In the genomic region with DNA sequence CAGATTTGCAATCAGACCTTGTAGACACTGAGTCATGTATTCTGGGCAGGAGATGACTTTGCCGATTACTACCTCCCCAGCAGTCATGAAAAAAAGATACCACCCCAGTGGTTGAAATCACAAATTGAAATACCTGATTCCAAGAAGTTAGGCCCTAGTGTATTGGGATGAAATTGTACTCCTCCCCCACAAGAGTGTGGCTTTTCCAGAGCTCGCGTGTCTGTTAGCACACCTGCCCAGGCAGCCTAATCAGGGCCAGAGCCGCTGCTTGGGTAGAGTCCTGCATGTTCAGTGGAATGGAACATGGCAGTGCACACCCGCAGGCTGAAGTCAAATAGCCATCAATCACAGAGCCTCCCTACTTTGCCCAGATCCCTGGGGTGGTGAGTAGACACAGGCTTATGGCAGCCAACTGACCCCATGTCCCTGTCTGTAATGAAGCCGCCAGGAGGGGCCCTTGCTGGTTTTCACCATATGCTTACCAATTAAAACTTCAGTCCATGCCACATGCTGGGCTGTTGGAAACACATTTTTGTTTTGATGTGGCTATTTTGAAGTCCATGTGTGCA, we compare ENCODE assay signal across 27 cellular contexts.
DNase-seq lines count a peak whose midpoint lies in the region; ATAC-seq and TF ChIP-seq lines count a peak whose summit lies in the region.
"Had no signal": no experiment of that assay in that cellular context is flagged by ENCODE, and none has a peak within 500 bp of the region (broad histone marks: within the 10 kb centered on the region; RNA-seq: fewer than 3 reads in every experiment).

No MANE protein-coding gene starts in this region.

- peaks cover 18% of the 10 kb centered on the region for H3K27me3 Mint-ChIP-seq in progenitor cell of endocrine pancreas

- no peaks in the 10 kb centered on the region for H3K27me3 ChIP-seq in kidney epithelial cell (ENCODE audit: control insufficient read depth, insufficient read depth, low read length)
- H3K27me3 ChIP-seq: pancreas had no signal

- H3K36me3 ChIP-seq in kidney epithelial cell (ENCODE audit: control insufficient read depth, insufficient read depth, low read length): peaks cover 2% of the 10 kb centered on the region
- H3K36me3 ChIP-seq: left ventricle myocardium inferior, pancreas, thoracic aorta had no signal

- no peak for ATAC-seq in HG03045 (IDR thresholded peaks at IDR 0.05; ENCODE audit: unreplicated experiment)
- ATAC-seq: activated CD8-positive, alpha-beta T cell treated with anti-CD3 and anti-CD28 coated beads, Interleukin-2, amount 10 ng/mL, durations not matched to agents 7 days and 5 days; esophagus mucosa; K562; natural killer cell treated with Interleukin-12 subunit alpha and Interleukin-12 subunit beta and Interleukin-15 and Interleukin-18, amount 100 ng/mL, for 72 hours; pancreas had no signal

- H3K36me3 Mint-ChIP-seq in progenitor cell of endocrine pancreas (ENCODE audit: insufficient read depth): no peaks in the 10 kb centered on the region
- H3K36me3 Mint-ChIP-seq: CD4-positive, CD25-positive, alpha-beta regulatory T cell; natural killer cell treated with Interleukin-12 subunit alpha and Interleukin-12 subunit beta and Interleukin-15 and Interleukin-18, amount 100 ng/mL, for 72 hours had no signal

- no peak overlapping the region for H3K27ac Mint-ChIP-seq in progenitor cell of endocrine pancreas
- H3K27ac Mint-ChIP-seq: activated CD8-positive, alpha-beta T cell treated with anti-CD3 and anti-CD28 coated beads, Interleukin-2, amount 10 ng/mL, durations not matched to agents 7 days and 5 days; CD4-positive, CD25-positive, alpha-beta regulatory T cell; natural killer cell treated with Interleukin-12 subunit alpha and Interleukin-12 subunit beta and Interleukin-15 and Interleukin-18, amount 100 ng/mL, for 72 hours had no signal

- H3K4me1 Mint-ChIP-seq in progenitor cell of endocrine pancreas (ENCODE audit: low read depth): peaks cover 1% of the 10 kb centered on the region
- H3K4me1 Mint-ChIP-seq: CD4-positive, CD25-positive, alpha-beta regulatory T cell had no signal

- TF ChIP-seq CTCF in AG10803 (conservative IDR thresholded peaks at IDR 0.05; ENCODE audit: low read length) (peak; percentile 20), kidney epithelial cell (IDR thresholded peaks at IDR 0.05; ENCODE audit: insufficient read depth, low read length, poor library complexity, severe bottlenecking) (no peak), progenitor cell of endocrine pancreas (IDR thresholded peaks at IDR 0.05; ENCODE audit: unreplicated experiment) (no peak)

- H3K4me3 Mint-ChIP-seq in progenitor cell of endocrine pancreas (ENCODE audit: low read depth): no peak overlapping the region
- H3K4me3 Mint-ChIP-seq: activated CD8-positive, alpha-beta T cell treated with anti-CD3 and anti-CD28 coated beads, Interleukin-2, amount 10 ng/mL, durations not matched to agents 7 days and 5 days; CD4-positive, CD25-positive, alpha-beta regulatory T cell; natural killer cell treated with Interleukin-12 subunit alpha and Interleukin-12 subunit beta and Interleukin-15 and Interleukin-18, amount 100 ng/mL, for 72 hours had no signal

- H3K4me3 ChIP-seq in AG10803 (ENCODE audit: low read length) (no peak overlapping the region), kidney epithelial cell (ENCODE audit: low read depth, low read length) (no peak overlapping the region)
- H3K4me3 ChIP-seq: K562, left ventricle myocardium inferior, pancreas, thoracic aorta had no signal

- H3K9me3 Mint-ChIP-seq in progenitor cell of endocrine pancreas (ENCODE audit: low read depth): no peaks in the 10 kb centered on the region
- H3K9me3 Mint-ChIP-seq: CD4-positive, CD25-positive, alpha-beta regulatory T cell; natural killer cell treated with Interleukin-12 subunit alpha and Interleukin-12 subunit beta and Interleukin-15 and Interleukin-18, amount 100 ng/mL, for 72 hours had no signal

- DNase-seq in AG10803 (ENCODE audit: low read depth) (peak; percentile 76), GM03348 (ENCODE audit: low spot score) (peak; percentile 55), amniotic epithelial cell (ENCODE audit: low read depth) (peak; percentile 42), kidney epithelial cell (ENCODE audit: low read depth) (peak; percentile 34), progenitor cell of endocrine pancreas (ENCODE audit: low spot score, unreplicated experiment) (no peak), amygdala (lab: John Stamatoyannopoulos, UW) (no peak), EL (no peak)
- DNase-seq: activated CD8-positive, alpha-beta T cell treated with anti-CD3 and anti-CD28 coated beads, Interleukin-2, amount 10 ng/mL, durations not matched to agents 7 days and 5 days; activated T-cell treated with anti-CD3 and anti-CD28 coated beads, Interleukin-2, amount 50 U/mL, for 1 hour; CD4-positive, CD25-positive, alpha-beta regulatory T cell; DMS79; effector CD8-positive, alpha-beta T cell; left ventricle myocardium inferior; midbrain; NCI-H187 treated with DMSO at 0.1 percent for 48 hours; NCI-H345; NK-92 treated with Interleukin-12 subunit alpha and Interleukin-12 subunit beta, amount 100 ng/mL, for 24 hours; pancreas; RPMI8226; stimulated activated CD4-positive, alpha-beta T cell treated with anti-CD3 and anti-CD28 coated beads, Interleukin-2, amount 100 ng/mL, for 24 hours; stimulated activated naive CD4-positive, alpha-beta T cell; T1000 had no signal

Comparison
In these comparisons a context has a peak if more than half of its experiments do, and no peak if none do; other contexts are left out.
1. DNase-seq: peak in AG10803 (single experiment), GM03348 (single experiment), amniotic epithelial cell (single experiment) and kidney epithelial cell (single experiment); none in progenitor cell of endocrine pancreas (single experiment), amygdala (0 of 56) and EL (single experiment).